Comparison of ENCODE assay signal across 8 cellular contexts in the genomic region with DNA sequence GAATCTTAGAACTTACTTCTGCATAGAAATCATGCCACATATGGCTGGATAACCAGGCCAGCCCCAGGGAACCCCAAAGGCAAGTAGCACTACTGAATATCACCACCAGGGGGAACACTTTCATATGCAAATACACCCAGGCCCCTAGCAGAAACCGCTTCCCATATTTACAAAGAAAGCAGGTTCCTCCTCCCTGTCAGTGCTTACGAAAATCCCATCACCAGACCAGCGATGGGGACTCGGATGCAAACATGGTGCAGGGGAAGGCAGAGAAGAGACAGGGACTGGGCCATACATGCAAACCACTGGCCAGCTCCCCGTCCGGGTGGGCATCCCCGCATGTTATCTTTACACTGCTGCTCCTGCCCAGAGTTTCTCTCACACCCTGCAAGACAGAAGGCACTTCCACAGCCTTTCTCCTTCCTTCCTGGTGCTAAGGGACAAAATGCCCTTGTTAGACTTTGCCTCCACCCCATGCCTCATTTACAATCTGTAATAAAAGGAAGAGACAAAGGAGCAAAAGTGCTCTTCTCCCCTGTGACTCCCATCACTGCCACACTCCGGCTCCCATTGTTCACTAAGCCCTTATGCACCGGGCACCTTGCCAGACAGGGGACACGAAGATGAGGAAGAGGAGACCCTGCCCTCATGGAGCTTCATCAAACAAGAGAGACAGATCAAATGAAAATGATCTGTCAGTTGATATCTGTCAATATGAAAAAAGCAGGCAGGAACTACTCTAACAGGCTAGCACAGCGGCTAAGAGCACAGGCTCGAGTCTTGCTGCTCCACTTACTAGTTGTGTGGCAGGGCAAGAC.
DNase-seq lines count a peak whose midpoint lies in the region; ATAC-seq and TF ChIP-seq lines count a peak whose summit lies in the region.

No MANE protein-coding gene starts in this region.

- H3K4me1 Mint-ChIP-seq in nephron progenitor cell: peaks cover 5% of the 10 kb centered on the region

- TF ChIP-seq CTCF in nephron progenitor cell (IDR thresholded peaks at IDR 0.05): peak; percentile 93

- peak overlapping the region; percentile 42 for H3K27ac Mint-ChIP-seq in nephron progenitor cell

- DNase-seq in Daoy (ENCODE audit: low read depth) (peak; percentile 60), HuH-7.5 (ENCODE audit: low spot score) (peak; percentile 77), OCI-M2 (lab: John Stamatoyannopoulos, UW; ENCODE audit: unreplicated experiment) (peak; percentile 51), activated T-cell treated with anti-CD3 and anti-CD28 coated beads for 48 hours (ENCODE audit: low read depth) (peak; percentile 30), fibroblast of gingiva (ENCODE audit: low read depth) (peak; percentile 67), nephron progenitor cell (peak; percentile 78), superior temporal gyrus (ENCODE audit: extremely low spot score) (peak; percentile 91)

- no peak overlapping the region for H3K4me3 Mint-ChIP-seq in nephron progenitor cell

- H3K9me3 Mint-ChIP-seq in nephron progenitor cell: no peaks in the 10 kb centered on the region

- peaks cover 34% of the 10 kb centered on the region for H3K36me3 Mint-ChIP-seq in nephron progenitor cell (ENCODE audit: low read depth)

- ATAC-seq in GM21529 (IDR thresholded peaks at IDR 0.05; ENCODE audit: unreplicated experiment): peak; percentile 96

- peaks cover 8% of the 10 kb centered on the region for H3K27me3 Mint-ChIP-seq in nephron progenitor cell (ENCODE audit: low read depth, poor library complexity)

Comparison
In these comparisons a context has a peak if more than half of its experiments do, and no peak if none do; other contexts are left out.
1. Peak in every context shown above with its lines: DNase-seq and ATAC-seq.
2. DNase-seq: peak in every context shown above with its lines; median percentile 91 in superior temporal gyrus; 78 in nephron progenitor cell; 77 in HuH-7.5; 67 in fibroblast of gingiva; 60 in Daoy; 51 in OCI-M2; 30 in activated T-cell treated with anti-CD3 and anti-CD28 coated beads for 48 hours.